ENCODE assay signal across 20 cellular contexts in the genomic region with DNA sequence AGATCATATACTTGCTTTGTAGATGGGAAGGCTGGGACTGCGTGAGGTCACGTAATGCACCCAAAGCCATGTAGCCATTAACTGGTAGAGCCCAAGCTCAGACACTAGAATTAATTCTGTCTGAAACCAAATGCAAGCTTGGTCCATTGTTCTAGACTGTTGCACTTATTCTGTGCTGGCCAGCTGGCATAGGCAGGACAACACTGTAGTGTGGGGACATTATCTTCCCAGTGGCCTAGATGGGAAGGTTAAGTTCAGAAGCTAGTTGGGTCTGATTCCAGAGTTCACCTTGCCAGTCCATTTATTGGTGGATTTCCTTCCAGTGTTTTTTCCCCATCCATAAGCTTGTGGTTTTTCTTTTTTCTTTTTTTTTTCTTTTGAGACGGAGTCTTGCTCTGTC. TPM values are rescaled to one million over a fixed set of nuclear protein-coding genes. Genes with fewer than 3 reads are reported as not detected.
DNase-seq lines count a peak whose midpoint lies in the region; TF ChIP-seq lines count a peak whose summit lies in the region.
"Had no signal": no experiment of that assay in that cellular context is flagged by ENCODE, and none has a peak within 500 bp of the region (broad histone marks: within the 10 kb centered on the region; RNA-seq: fewer than 3 reads in every experiment).

No MANE protein-coding gene starts in this region.

- no peaks in the 10 kb centered on the region for H3K27me3 Mint-ChIP-seq in activated naive CD4-positive, alpha-beta T cell treated with anti-CD3 and anti-CD28 coated beads, Interleukin-2, amount 10 ng/mL, durations not matched to agents 7 days and 5 days
- no peaks in the 10 kb centered on the region for H3K27me3 Mint-ChIP-seq in nephron progenitor cell (ENCODE audit: low read depth, poor library complexity)
- H3K27me3 Mint-ChIP-seq: CD4-positive, alpha-beta T cell; CD8-positive, alpha-beta memory T cell had no signal

- H3K27ac Mint-ChIP-seq in activated naive CD4-positive, alpha-beta T cell treated with anti-CD3 and anti-CD28 coated beads, Interleukin-2, amount 10 ng/mL, durations not matched to agents 7 days and 5 days, result peak overlapping the region; percentile 42
- H3K27ac Mint-ChIP-seq in nephron progenitor cell, result peak overlapping the region; percentile 36
- H3K27ac Mint-ChIP-seq: CD14-positive monocyte; CD4-positive, alpha-beta T cell had no signal

- H4K20me1 ChIP-seq in GM23248 (ENCODE audit: insufficient read depth), result no peaks in the 10 kb centered on the region

- no peaks in the 10 kb centered on the region for H3K9me3 Mint-ChIP-seq in activated naive CD4-positive, alpha-beta T cell treated with anti-CD3 and anti-CD28 coated beads, Interleukin-2, amount 10 ng/mL, durations not matched to agents 7 days and 5 days
- no peaks in the 10 kb centered on the region for H3K9me3 Mint-ChIP-seq in nephron progenitor cell
- H3K9me3 Mint-ChIP-seq: CD14-positive monocyte; CD4-positive, alpha-beta T cell; CD8-positive, alpha-beta memory T cell had no signal

- peaks cover 87% of the 10 kb centered on the region for H3K79me2 ChIP-seq in GM23248 (ENCODE audit: insufficient read depth)

- H3K36me3 Mint-ChIP-seq in activated naive CD4-positive, alpha-beta T cell treated with anti-CD3 and anti-CD28 coated beads, Interleukin-2, amount 10 ng/mL, durations not matched to agents 7 days and 5 days, result peaks cover 44% of the 10 kb centered on the region
- H3K36me3 Mint-ChIP-seq in nephron progenitor cell (ENCODE audit: low read depth), result peaks cover 68% of the 10 kb centered on the region

- no peak overlapping the region for H3K9ac ChIP-seq in GM23248
- H3K9ac ChIP-seq: BLaER1 treated with 17β-estradiol and CSF1 and Interleukin-3, amounts not matched to agents 10 nM and 100 nM had no signal

- H3K4me1 Mint-ChIP-seq in activated naive CD4-positive, alpha-beta T cell treated with anti-CD3 and anti-CD28 coated beads, Interleukin-2, amount 10 ng/mL, durations not matched to agents 7 days and 5 days, result no peaks in the 10 kb centered on the region
- peaks cover 14% of the 10 kb centered on the region for H3K4me1 Mint-ChIP-seq in nephron progenitor cell

- no peaks in the 10 kb centered on the region for H3K9me2 ChIP-seq in GM23248 (ENCODE audit: insufficient read depth)

- no peak overlapping the region for H3K4me3 Mint-ChIP-seq in activated naive CD4-positive, alpha-beta T cell treated with anti-CD3 and anti-CD28 coated beads, Interleukin-2, amount 10 ng/mL, durations not matched to agents 7 days and 5 days
- H3K4me3 Mint-ChIP-seq in nephron progenitor cell, result no peak overlapping the region
- H3K4me3 Mint-ChIP-seq: CD14-positive monocyte; CD4-positive, alpha-beta T cell; CD8-positive, alpha-beta memory T cell had no signal

- POLR2A ChIA-PET in RWPE1 (lab: Yijun Ruan, JAX; ENCODE audit: low non-redundant PET), result no interaction called here

- H3K4me1 ChIP-seq in GM23248 (ENCODE audit: insufficient read depth), result peaks cover 26% of the 10 kb centered on the region
- H3K4me1 ChIP-seq: BE2C had no signal

- TF ChIP-seq CTCF in RWPE1 (conservative IDR thresholded peaks at IDR 0.05; ENCODE audit: low read depth) (no peak), nephron progenitor cell (IDR thresholded peaks at IDR 0.05) (no peak), WERI-Rb-1 (IDR thresholded peaks at IDR 0.05; ENCODE audit: low read depth, low read length) (no peak)

- no peak overlapping the region for H3K4me2 ChIP-seq in GM23248 (ENCODE audit: unreplicated experiment)
- H3K4me2 ChIP-seq: BLaER1 treated with 17β-estradiol and CSF1 and Interleukin-3, amounts not matched to agents 10 nM and 100 nM had no signal

- CTCF ChIA-PET in activated naive CD4-positive, alpha-beta T cell treated with anti-CD3 and anti-CD28 coated beads, Interleukin-2, amount 10 ng/mL, durations not matched to agents 7 days and 5 days (lab: Charles Lee), result interaction anchor here (0.7 kb wide), 1 partner anchor 19 kb away, joined by 3 read pairs; no protein-coding TSS in a partner anchor
- CTCF ChIA-PET in RWPE1 (lab: Yijun Ruan, JAX), result no interaction called here

- WGBS in GM23248 (ENCODE audit: low coverage in 1 of 2, low lambda C conversion rate in 2 of 2, missing lambda C conversion rate in 2 of 2), 2 experiments, result 95 to 100% methylated on average over 3 of the region's 3 CpGs

- in situ Hi-C loops in GM23248 (cut with MboI), result no loop called here

- no peaks in the 10 kb centered on the region for H3K27me3 ChIP-seq in GM23248 (replicated peaks; ENCODE audit: insufficient read depth)
- no peaks in the 10 kb centered on the region for H3K27me3 ChIP-seq in WERI-Rb-1 (ENCODE audit: insufficient read depth, low read depth, severe bottlenecking)
- H3K27me3 ChIP-seq: BE2C; BLaER1 treated with 17β-estradiol and CSF1 and Interleukin-3, amounts not matched to agents 10 nM and 100 nM had no signal

- DNase-seq in activated naive CD4-positive, alpha-beta T cell treated with anti-CD3 and anti-CD28 coated beads, Interleukin-2, amount 10 ng/mL, durations not matched to agents 7 days and 5 days, result no peak
- no peak for DNase-seq in activated naive CD4-positive, alpha-beta T cell treated with anti-CD3 and anti-CD28 coated beads, Interleukin-2, amount 50 U/mL, for 16 hours
- DNase-seq in GM23248, result no peak
- no peak for DNase-seq in RWPE1 (ENCODE audit: low spot score)
- no peak for DNase-seq in nephron progenitor cell
- no peak for DNase-seq in WERI-Rb-1
- DNase-seq in AG08396 (ENCODE audit: low spot score), result no peak
- no peak for DNase-seq in medulla oblongata (ENCODE audit: extremely low spot score)
- DNase-seq: AML-193; BE2C; CD4-positive, alpha-beta T cell; CD8-positive, alpha-beta memory T cell; DMS53; DMS79 treated with DMSO at 0.1 percent for 48 hours; GF-D8; GOT3 had no signal

- H3K36me3 ChIP-seq in GM23248 (ENCODE audit: low read depth), result peaks cover 63% of the 10 kb centered on the region
- peaks cover 88% of the 10 kb centered on the region for H3K36me3 ChIP-seq in WERI-Rb-1

- H3K27ac ChIP-seq in GM23248 (peak overlapping the region; percentile 1; the same call in 1 of the 2 replicates), RWPE1 (0 out of 2 replicates have a peak overlapping the region, but pooled peaks have one; percentile 9), WERI-Rb-1 (no peak overlapping the region)
- H3K27ac ChIP-seq: 22Rv1; BLaER1 treated with 17β-estradiol and CSF1 and Interleukin-3, amounts not matched to agents 10 nM and 100 nM had no signal

- peaks cover 81% of the 10 kb centered on the region for H3F3A ChIP-seq in GM23248 (ENCODE audit: insufficient read depth)

- H2AFZ ChIP-seq in GM23248, result no peak overlapping the region

- H3K9me3 ChIP-seq in GM23248 (ENCODE audit: low read depth) (no peaks in the 10 kb centered on the region), WERI-Rb-1 (ENCODE audit: severe bottlenecking) (no peaks in the 10 kb centered on the region)
- H3K9me3 ChIP-seq: BE2C; BLaER1 treated with 17β-estradiol and CSF1 and Interleukin-3, amounts not matched to agents 10 nM and 100 nM; HAP-1 had no signal

- no peak overlapping the region for H3K4me3 ChIP-seq in GM23248
- H3K4me3 ChIP-seq in WERI-Rb-1 (ENCODE audit: low read depth, low read length), result no peak overlapping the region
- H3K4me3 ChIP-seq: BLaER1 treated with 17β-estradiol and CSF1 and Interleukin-3, amounts not matched to agents 10 nM and 100 nM; HAP-1 had no signal

RNA-seq across cellular contexts. Expression of gene KLC1, which starts 39.1 kb away (rescaled TPM):
- 339 and 410 TPM in 2 replicates for total RNA-seq in GM23248 (2014; rRNA removed; shearing (Covaris generic))
- polyA plus RNA-seq in GM23248 (2016; fragmentation: Nextera tagmentation; extraction: Ambion mirVana), result 177 and 184 TPM in 2 replicates

RNA-seq across cellular contexts. Expression of gene XRCC3, which starts 47.1 kb away (rescaled TPM):
- total RNA-seq in GM23248 (2014; rRNA removed; shearing (Covaris generic)), result 19.1 and 20.3 TPM in 2 replicates
- 4.0 and 4.9 TPM in 2 replicates for polyA plus RNA-seq in GM23248 (2016; fragmentation: Nextera tagmentation; extraction: Ambion mirVana)

RNA-seq across cellular contexts. Expression of gene ZFYVE21, which starts 47.5 kb away (rescaled TPM):
- 60.3 and 77.4 TPM in 2 replicates for total RNA-seq in GM23248 (2014; rRNA removed; shearing (Covaris generic))
- polyA plus RNA-seq in GM23248 (2016; fragmentation: Nextera tagmentation; extraction: Ambion mirVana), result 112 and 120 TPM in 2 replicates
